ENCODE assay signal across 7 cellular contexts in the genomic region with DNA sequence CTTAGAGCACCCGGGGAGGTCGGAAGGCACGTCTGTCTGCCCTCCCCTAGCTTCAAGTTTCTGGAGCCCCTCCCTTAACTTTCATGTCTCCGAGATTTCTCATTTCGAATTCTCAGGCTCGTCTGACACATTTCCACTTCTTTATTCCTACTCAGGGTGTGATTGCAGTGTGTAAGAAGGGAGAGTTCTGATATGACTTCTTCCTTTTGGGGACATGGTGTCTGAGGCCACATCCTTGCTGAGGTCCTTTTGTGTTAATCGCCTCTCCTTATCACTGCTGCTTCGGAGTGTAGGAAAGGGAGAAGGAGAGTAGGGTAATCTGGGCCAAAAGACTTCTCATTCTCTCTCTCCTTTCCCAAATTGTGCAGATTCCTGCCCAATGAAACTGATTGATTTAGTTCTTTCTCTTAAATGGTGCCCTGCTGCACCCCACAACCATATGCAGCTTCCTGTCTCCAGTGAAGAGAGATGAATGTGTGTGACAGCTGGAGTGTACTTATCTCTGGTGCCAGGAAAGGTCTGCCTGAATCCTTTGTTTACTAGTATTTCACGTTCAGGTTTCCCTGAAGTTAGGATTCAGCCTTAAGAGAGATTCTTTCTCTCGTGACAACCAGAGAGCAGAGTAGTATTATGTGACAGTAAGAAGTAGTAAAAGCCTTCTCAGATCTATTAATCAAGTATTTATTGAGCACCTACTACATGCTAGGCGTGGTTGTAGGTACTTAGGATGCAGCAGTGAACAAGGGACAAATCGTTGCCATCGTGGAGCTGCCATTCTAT. TPM values are rescaled to one million over a fixed set of nuclear protein-coding genes. Genes with fewer than 3 reads are reported as not detected.
DNase-seq lines count a peak whose midpoint lies in the region; ATAC-seq and TF ChIP-seq lines count a peak whose summit lies in the region.

No MANE protein-coding gene starts in this region.

- DNase-seq in GM12865 (ENCODE audit: low read depth) (peak; percentile 70), stomach (no peak), NOMO-1 (lab: John Stamatoyannopoulos, UW; ENCODE audit: unreplicated experiment in 2 of 2) (no peak)
- no peak for DNase-seq in activated CD4-positive, alpha-beta memory T cell treated with anti-CD3 and anti-CD28 coated beads for 36 hours

- intact Hi-C loops in activated CD4-positive, alpha-beta memory T cell treated with anti-CD3 and anti-CD28 coated beads for 36 hours (cut with micrococcal nuclease), result loop anchor here (1.0 to 5.0 kb wide), 3 partner anchors 62 to 95 kb away; a partner anchor contains a TSS
- intact Hi-C loops in stomach (cut with DNase I; ENCODE audit: low total_unique reads), result no loop called here

- peaks cover 38% of the 10 kb centered on the region for H3K4me1 Mint-ChIP-seq in activated CD4-positive, alpha-beta memory T cell treated with anti-CD3 and anti-CD28 coated beads for 36 hours (ENCODE audit: low read depth)

- POLR2A ChIA-PET in activated CD4-positive, alpha-beta memory T cell treated with anti-CD3 and anti-CD28 coated beads for 36 hours (lab: Charles Lee), result interaction anchor here (0.8 to 3.5 kb wide), 8 partner anchors 18 to 143 kb away, joined by 3 to 16 read pairs (median 4); a partner anchor contains a TSS

- H3K27ac ChIP-seq in iPS-18a (ENCODE audit: low read length) (no peak overlapping the region), stomach (peak overlapping the region; percentile 68 to 94 (median 91))

- H3K27ac Mint-ChIP-seq in activated CD4-positive, alpha-beta memory T cell treated with anti-CD3 and anti-CD28 coated beads for 36 hours, result peak overlapping the region; percentile 95

- whole genome bisulfite sequencing in stomach, 5 donors, result 13 to 16% (median 15%) methylated on average over 13 of the region's 13 CpGs

- CTCF ChIA-PET in activated CD4-positive, alpha-beta memory T cell treated with anti-CD3 and anti-CD28 coated beads for 36 hours (lab: Charles Lee), result interaction anchor here (1.3 to 3.1 kb wide), 2 partner anchors 33 to 75 kb away, joined by 4 to 21 read pairs; a partner anchor contains a TSS

- peak overlapping the region; percentile 73 for H3K9ac ChIP-seq in iPS-18a (ENCODE audit: low read length)

- no peaks in the 10 kb centered on the region for H3K9me3 Mint-ChIP-seq in activated CD4-positive, alpha-beta memory T cell treated with anti-CD3 and anti-CD28 coated beads for 36 hours

- no peak for TF ChIP-seq EP300 in stomach (IDR thresholded peaks at IDR 0.05)

- H3K4me3 Mint-ChIP-seq in activated CD4-positive, alpha-beta memory T cell treated with anti-CD3 and anti-CD28 coated beads for 36 hours, result peak overlapping the region; percentile 94

- no peaks in the 10 kb centered on the region for H3K27me3 Mint-ChIP-seq in activated CD4-positive, alpha-beta memory T cell treated with anti-CD3 and anti-CD28 coated beads for 36 hours

- no peaks in the 10 kb centered on the region for H3K9me3 ChIP-seq in iPS-18a (ENCODE audit: control insufficient read depth, low read depth, low read length)
- H3K9me3 ChIP-seq in stomach, result no peaks in the 10 kb centered on the region

- peaks cover 8% of the 10 kb centered on the region for H3K4me1 ChIP-seq in iPS-18a (ENCODE audit: control insufficient read depth, low read depth, low read length)
- H3K4me1 ChIP-seq in stomach, result peaks cover 6 to 31% (median 16%) of the 10 kb centered on the region in 4 donors

- H3K36me3 Mint-ChIP-seq in activated CD4-positive, alpha-beta memory T cell treated with anti-CD3 and anti-CD28 coated beads for 36 hours, result peaks cover 26% of the 10 kb centered on the region

- peak; percentile 15 for ATAC-seq in HG03095 (IDR thresholded peaks at IDR 0.05; ENCODE audit: unreplicated experiment)
- no peak for ATAC-seq in esophagus mucosa

- H3K36me3 ChIP-seq in iPS-18a (ENCODE audit: control insufficient read depth, low read depth, low read length) (peaks cover 3% of the 10 kb centered on the region), stomach (no peaks in the 10 kb centered on the region)

- no peak for TF ChIP-seq POLR2A in stomach (IDR thresholded peaks at IDR 0.05)

- TF ChIP-seq CTCF in GM12865 (IDR thresholded peaks at IDR 0.05; ENCODE audit: insufficient read depth, low read depth, low read length, missing control alignments) (no peak), stomach (IDR thresholded peaks at IDR 0.05) (no peak)

- H3K4me3 ChIP-seq in GM12865 (ENCODE audit: low read depth, low read length) (peak overlapping the region; percentile 78), iPS-18a (ENCODE audit: low read length) (peak overlapping the region; percentile 94), stomach (peak overlapping the region; percentile 51 to 75 (median 61))

- H3K27me3 ChIP-seq in iPS-18a (ENCODE audit: control insufficient read depth, insufficient read depth, low read length) (no peaks in the 10 kb centered on the region), stomach (no peaks in the 10 kb centered on the region)

RNA-seq across cellular contexts. Expression of a gene that starts 0.7 kb away (rescaled TPM):
- total RNA-seq in activated CD4-positive, alpha-beta memory T cell treated with anti-CD3 and anti-CD28 coated beads for 36 hours, result 100 to 1,000 TPM in 1 of 2 experiments, 10 to 100 TPM in 1; 94.6 to 103 TPM
- total RNA-seq in stomach, result 10 to 100 TPM in 1 of 5 donors, 1 to 10 TPM in 3, not detected in 1; 4.2 to 15.4 (median 6.7) TPM
- polyA plus RNA-seq in stomach, result 1 to 10 TPM in 2 of 3 donors, under 1 TPM in 1; 0.46 to 9.9 (median 5.4) TPM
- total RNA-seq in esophagus mucosa, result 19.0 TPM

RNA-seq across cellular contexts. Expression of a gene that starts 18.5 kb away (rescaled TPM):
- 10 to 100 TPM; 32.4 to 42.3 TPM for total RNA-seq in activated CD4-positive, alpha-beta memory T cell treated with anti-CD3 and anti-CD28 coated beads for 36 hours
- total RNA-seq in stomach (100 to 1,000 TPM in 1 of 5 donors, 10 to 100 TPM in 4; 22.0 to 125 (median 70.0) TPM), esophagus mucosa (13.4 TPM)
- polyA plus RNA-seq in stomach, result 10 to 100 TPM; 56.3 to 99.9 (median 68.7) TPM

RNA-seq across cellular contexts. Expression of a gene that starts 25.5 kb away (rescaled TPM):
- 100 to 1,000 TPM; 190 to 198 TPM for total RNA-seq in activated CD4-positive, alpha-beta memory T cell treated with anti-CD3 and anti-CD28 coated beads for 36 hours
- total RNA-seq in stomach (100 to 1,000 TPM in 3 of 5 donors, 10 to 100 TPM in 2; 12.8 to 203 (median 101) TPM), esophagus mucosa (92.4 TPM)
- 100 to 1,000 TPM; 162 to 233 (median 165) TPM for polyA plus RNA-seq in stomach

RNA-seq across cellular contexts. Expression of a gene that starts 27.5 kb away (rescaled TPM):
- 10 to 100 TPM; 34.3 to 35.8 TPM for total RNA-seq in activated CD4-positive, alpha-beta memory T cell treated with anti-CD3 and anti-CD28 coated beads for 36 hours
- total RNA-seq in stomach (10 to 100 TPM in 2 of 5 donors, 1 to 10 TPM in 2, under 1 TPM in 1; 0.58 to 78.8 (median 7.7) TPM), esophagus mucosa (7.1 TPM)
- 1 to 10 TPM; 3.9 to 5.6 (median 4.0) TPM for polyA plus RNA-seq in stomach
